Comparison of ENCODE assay signal across 26 cellular contexts in the genomic region with DNA sequence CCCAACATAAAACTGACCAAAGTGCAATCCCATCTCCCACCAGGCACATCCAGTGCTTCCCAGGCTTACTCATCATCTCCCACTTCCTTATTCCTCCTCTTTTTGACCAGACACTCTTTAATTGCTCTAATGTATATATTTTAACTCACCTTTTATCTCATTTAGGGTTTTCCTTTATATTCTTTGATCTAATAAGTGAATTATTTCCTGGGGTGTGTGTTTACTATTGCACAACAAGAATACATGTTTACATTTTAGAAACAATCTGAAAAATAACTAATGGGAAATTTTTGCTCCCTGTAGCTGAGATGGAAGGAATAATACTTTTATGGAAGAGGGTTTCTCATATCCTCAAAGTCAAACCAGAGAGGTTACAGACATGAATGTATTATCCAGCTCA. TPM values are rescaled to one million over a fixed set of nuclear protein-coding genes. Genes with fewer than 3 reads are reported as not detected.
"Had no signal": no experiment of that assay in that cellular context is flagged by ENCODE, and none has a peak within 500 bp of the region (broad histone marks: within the 10 kb centered on the region; RNA-seq: fewer than 3 reads in every experiment).

No MANE protein-coding gene starts in this region.

- H3K27ac ChIP-seq: HL-60, RWPE1 had no signal

- H3K36me3 ChIP-seq: MG63 had no signal

- H3K27me3 ChIP-seq: MG63 had no signal

- ATAC-seq: Panc1, SK-N-SH treated with all-trans-retinoic acid at 6 μM for 48 hours had no signal

- H3K4me3 ChIP-seq: MG63 had no signal

- H3K9me3 ChIP-seq: MG63 had no signal

- DNase-seq: Karpas-422, KG1, MG63, NCI-H1092, NCI-H1105 treated with DMSO at 0.1 percent for 48 hours, NCI-H1417 treated with DMSO at 0.1 percent for 48 hours, NCI-H146, NCI-H1694 treated with DMSO at 0.1 percent for 48 hours, NCI-H1930, NCI-H2081, NCI-H2107, NCI-H226, NCI-H446, NCI-H510A, NCI-H524 treated with DMSO at 0.1 percent for 48 hours, NCI-H69, NCI-H774, SHP77, T-helper 2 cell had no signal

RNA-seq across cellular contexts. Expression of a gene that starts 18.4 kb away (rescaled TPM):
- total RNA-seq: SK-MEL-5; T-helper 1 cell treated with Interleukin-12 subunit alpha and Interleukin-12 subunit beta and Interleukin-4 antibody, amounts not matched to agents 30 ng/mL and 1 ng/mL, for 36 hours had no signal
- polyA plus RNA-seq: IgD-negative memory B cell had no signal
